Comparison of ENCODE assay signal across 11 cellular contexts in genomic region chr15:92979011-92979701, GRCh38.
A peak's percentile ranks its signal among the peaks of the same experiment; 100 is the strongest.
DNase-seq lines count a peak whose midpoint lies in the region; ATAC-seq and TF ChIP-seq lines count a peak whose summit lies in the region.
"Had no signal": no experiment of that assay in that cellular context is flagged by ENCODE, and none has a peak within 500 bp of the region (broad histone marks: within the 10 kb centered on the region; RNA-seq: fewer than 3 reads in every experiment).

No MANE protein-coding gene starts in this region.

- no peak overlapping the region for H3K4me2 ChIP-seq in osteoblast (ENCODE audit: insufficient read depth, low read length)

- H3K4me1 ChIP-seq in osteoblast (ENCODE audit: insufficient read depth, low read length) (peaks cover 13% of the 10 kb centered on the region), lower lobe of right lung (no peaks in the 10 kb centered on the region), BE2C (no peaks in the 10 kb centered on the region)

- H3K4me1 Mint-ChIP-seq in effector memory CD8-positive, alpha-beta T cell (ENCODE audit: low read depth in 2 of 2), result peaks cover 9 to 23% of the 10 kb centered on the region in 2 donors
- H3K4me1 Mint-ChIP-seq in HFFc6 (ENCODE audit: low read depth), result no peaks in the 10 kb centered on the region

- TF ChIP-seq CTCF in osteoblast (IDR thresholded peaks at IDR 0.05; ENCODE audit: extremely low read depth, low read depth, low read length), result no peak
- TF ChIP-seq CTCF in lower lobe of right lung (IDR thresholded peaks at IDR 0.05), result no peak
- TF ChIP-seq CTCF in HFFc6 (IDR thresholded peaks at IDR 0.05), result no peak
- no peak for TF ChIP-seq CTCF in BE2C (IDR thresholded peaks at IDR 0.05; ENCODE audit: low read depth, low read length)

- ATAC-seq in GM19351 (IDR thresholded peaks at IDR 0.05; ENCODE audit: unreplicated experiment) (peak; percentile 51), lower lobe of right lung (no peak)
- no peak for ATAC-seq in effector memory CD8-positive, alpha-beta T cell (replicated peaks)

- no peaks in the 10 kb centered on the region for H3K27me3 Mint-ChIP-seq in effector memory CD8-positive, alpha-beta T cell
- peaks cover 1% of the 10 kb centered on the region; the same call in 1 of the 2 replicates for H3K27me3 Mint-ChIP-seq in HFFc6 (ENCODE audit: insufficient read depth)

- no peak overlapping the region for H3K4me3 ChIP-seq in osteoblast (ENCODE audit: insufficient read depth, low read length)
- no peak overlapping the region for H3K4me3 ChIP-seq in lower lobe of right lung
- H3K4me3 ChIP-seq in BE2C (ENCODE audit: low read depth, low read length), result no peak overlapping the region
- H3K4me3 ChIP-seq: coronary artery, lung had no signal

- peaks cover 5% of the 10 kb centered on the region for H4K20me1 ChIP-seq in osteoblast (ENCODE audit: insufficient read depth, low read length)

- no peaks in the 10 kb centered on the region for H3K27me3 ChIP-seq in osteoblast (ENCODE audit: insufficient read depth, low read length)
- H3K27me3 ChIP-seq in lower lobe of right lung (ENCODE audit: low read depth), result no peaks in the 10 kb centered on the region
- no peaks in the 10 kb centered on the region for H3K27me3 ChIP-seq in BE2C

- peak overlapping the region; percentile 27 to 85 for H3K27ac Mint-ChIP-seq in effector memory CD8-positive, alpha-beta T cell
- H3K27ac Mint-ChIP-seq in HFFc6, result no peak overlapping the region

- peak; percentile 22 for DNase-seq in M059J (ENCODE audit: low read depth)
- no peak for DNase-seq in effector memory CD8-positive, alpha-beta T cell
- DNase-seq in osteoblast (ENCODE audit: insufficient read length, low spot score, missing footprints), result peak; percentile 14
- no peak for DNase-seq in lower lobe of right lung
- DNase-seq in HFFc6, result no peak
- no peak for DNase-seq in NCI-H146 treated with DMSO at 0.1 percent for 48 hours (lab: John Stamatoyannopoulos, UW; ENCODE audit: unreplicated experiment)
- no peak for DNase-seq in BE2C
- DNase-seq: NCI-H1436 had no signal

- H3K79me2 ChIP-seq in osteoblast (ENCODE audit: insufficient read depth, low read length), result peaks cover 68% of the 10 kb centered on the region

- no peaks in the 10 kb centered on the region for H3K9me3 ChIP-seq in osteoblast (ENCODE audit: low read depth, low read length)
- no peaks in the 10 kb centered on the region for H3K9me3 ChIP-seq in lower lobe of right lung
- no peaks in the 10 kb centered on the region for H3K9me3 ChIP-seq in BE2C

- intact Hi-C loops in lower lobe of right lung (cut with DNase I), result no loop called here

- H3K9me3 Mint-ChIP-seq in effector memory CD8-positive, alpha-beta T cell, result no peaks in the 10 kb centered on the region
- no peaks in the 10 kb centered on the region for H3K9me3 Mint-ChIP-seq in HFFc6

- no peak overlapping the region for H3K4me3 Mint-ChIP-seq in effector memory CD8-positive, alpha-beta T cell
- H3K4me3 Mint-ChIP-seq in HFFc6, result no peak overlapping the region

- H3K36me3 ChIP-seq in osteoblast (ENCODE audit: insufficient read depth, low read length), result peaks cover 98% of the 10 kb centered on the region
- H3K36me3 ChIP-seq in lower lobe of right lung, result peaks cover 100% of the 10 kb centered on the region
- H3K36me3 ChIP-seq in BE2C, result peaks cover 94% of the 10 kb centered on the region

- no peak overlapping the region for H2AFZ ChIP-seq in osteoblast (ENCODE audit: low read length)

- H3K27ac ChIP-seq in osteoblast (ENCODE audit: low read depth, low read length) (peak overlapping the region; percentile 48), lower lobe of right lung (no peak overlapping the region)
- H3K27ac ChIP-seq: coronary artery had no signal

- peaks cover 22% of the 10 kb centered on the region for H3K36me3 Mint-ChIP-seq in effector memory CD8-positive, alpha-beta T cell (ENCODE audit: insufficient read depth)
- peaks cover 49% of the 10 kb centered on the region for H3K36me3 Mint-ChIP-seq in HFFc6 (ENCODE audit: low read depth)

Comparison
In these comparisons a context has a peak if more than half of its experiments do, and no peak if none do; other contexts are left out.
1. DNase-seq: peak in M059J (single experiment) and osteoblast (single experiment); none in effector memory CD8-positive, alpha-beta T cell (0 of 3), lower lobe of right lung (single experiment), HFFc6 (single experiment), NCI-H146 treated with DMSO at 0.1 percent for 48 hours (single experiment) and BE2C (single experiment).